ENCODE assay signal across 8 cellular contexts in genomic region chr21:17512245-17513213, GRCh38. TPM values are rescaled to one million over a fixed set of nuclear protein-coding genes. Genes with fewer than 3 reads are reported as not detected.
DNase-seq lines count a peak whose midpoint lies in the region; ATAC-seq and TF ChIP-seq lines count a peak whose summit lies in the region.

CXADR (plus strand) TSS chr21:17513043; CDS start chr21:17513130, 87 bp downstream.

- intact Hi-C loops in left ventricle myocardium inferior (cut with micrococcal nuclease) (no loop called here), uterus (cut with DNase I; ENCODE audit: low total_unique reads) (no loop called here)

- H3F3A ChIP-seq in SK-N-SH (replicated peaks; ENCODE audit: insufficient read depth), result no peaks in the 10 kb centered on the region

- TF ChIP-seq POLR2A in uterus (IDR thresholded peaks at IDR 0.05), result peak in 1 of 2 donors; percentile 66

- POLR2A ChIA-PET in SK-N-SH (lab: Yijun Ruan, JAX), result interaction anchor here (0.5 to 0.9 kb wide), 3 partner anchors 9 to 881 kb away, joined by 3 read pairs; no protein-coding TSS in a partner anchor

- no peak for TF ChIP-seq RAD21 in SK-N-SH (IDR thresholded peaks at IDR 0.05; ENCODE audit: low read length)

- CTCF ChIA-PET in SK-N-SH (lab: Yijun Ruan, JAX), result interaction anchor here (0.6 to 2.8 kb wide), 18 partner anchors 9 to 125 kb away, joined by 3 to 14 read pairs (median 4); no protein-coding TSS in a partner anchor

- peak; percentile 91 for ATAC-seq in GM21737 (IDR thresholded peaks at IDR 0.05; ENCODE audit: unreplicated experiment)

- no peaks in the 10 kb centered on the region for H4K20me1 ChIP-seq in SK-N-SH (ENCODE audit: insufficient read depth)

- peaks cover 0 to 7% of the 10 kb centered on the region in 2 experiments; a peak in 2 of 4 replicates for H3K4me1 ChIP-seq in SK-N-SH (ENCODE audit: control insufficient read depth in 1 of 2, insufficient read depth in 2 of 2, low read depth in 1 of 2, low read length in 1 of 2)
- H3K4me1 ChIP-seq in left ventricle myocardium inferior, result peaks cover 42% of the 10 kb centered on the region
- no peaks in the 10 kb centered on the region for H3K4me1 ChIP-seq in uterus

- no peak for TF ChIP-seq EP300 in SK-N-SH (IDR thresholded peaks at IDR 0.05; ENCODE audit: borderline replicate concordance in 1 of 2, low read depth in 1 of 2, low read length in 1 of 2)

- H3K9me3 ChIP-seq in SK-N-SH, result no peaks in the 10 kb centered on the region
- H3K9me3 ChIP-seq in left ventricle myocardium inferior (replicated peaks), result no peaks in the 10 kb centered on the region
- no peaks in the 10 kb centered on the region for H3K9me3 ChIP-seq in uterus

- peak within 1 kb of the TSS; percentile 89 for H2AFZ ChIP-seq in SK-N-SH (ENCODE audit: low read depth)

- no peaks in the 10 kb centered on the region for H3K79me2 ChIP-seq in SK-N-SH (ENCODE audit: insufficient read depth)

- no peaks in the 10 kb centered on the region for H3K36me3 ChIP-seq in SK-N-SH (replicated peaks in 1 of 2; ENCODE audit: control insufficient read depth in 1 of 2, insufficient read depth in 2 of 2, low read length in 1 of 2)
- no peaks in the 10 kb centered on the region for H3K36me3 ChIP-seq in left ventricle myocardium inferior
- no peaks in the 10 kb centered on the region for H3K36me3 ChIP-seq in uterus

- H3K9ac ChIP-seq in SK-N-SH, result no peak within 1 kb of the TSS

- no peaks in the 10 kb centered on the region for H3K9me2 ChIP-seq in SK-N-SH

- 1% methylated on average over 14 of the region's 83 CpGs for WGBS in SK-N-SH (ENCODE audit: low lambda C conversion rate)

- H3K27me3 ChIP-seq in SK-N-SH (ENCODE audit: insufficient read depth) (0 out of 2 replicates have a peak, but pooled peaks cover 7% of the 10 kb centered on the region), left ventricle myocardium inferior (ENCODE audit: low read depth) (peaks cover 50% of the 10 kb centered on the region), uterus (no peaks in the 10 kb centered on the region)

- H3K27ac ChIP-seq in SK-N-SH (ENCODE audit: low read depth in 2 of 2, low read length in 1 of 2), result peak within 1 kb of the TSS in 1 of 2 experiments; percentile 40; a peak in 1 of 4 replicates
- peak within 1 kb of the TSS; percentile 94 for H3K27ac ChIP-seq in left ventricle myocardium inferior (replicated peaks)
- H3K27ac ChIP-seq in uterus, result peak within 1 kb of the TSS; percentile 33 to 75

- peak within 1 kb of the TSS; percentile 82 for H3K4me2 ChIP-seq in SK-N-SH

- TF ChIP-seq CTCF in SK-N-SH (IDR thresholded peaks at IDR 0.05) (peak; percentile 32), left ventricle myocardium inferior (IDR thresholded peaks at IDR 0.05; ENCODE audit: borderline replicate concordance) (peak; percentile 66), uterus (IDR thresholded peaks at IDR 0.05) (peak in 3 of 4 experiments; percentile 34 to 58 (median 43))

- DNase-seq in DMS 273 treated with DMSO at 0.1 percent for 48 hours (lab: John Stamatoyannopoulos, UW) (peak; percentile 52), Kasumi-1 (lab: John Stamatoyannopoulos, UW) (peak; percentile 46 to 55), SK-N-SH (peak; percentile 93), left ventricle myocardium inferior (peak; percentile 74), putamen (ENCODE audit: low spot score) (peak; percentile 83), uterus (peak; percentile 44 to 65)
- peak; percentile 60 for DNase-seq in activated naive CD8-positive, alpha-beta T cell treated with anti-CD3 and anti-CD28 coated beads, Interleukin-2, amount 50 U/mL, for 16 hours (ENCODE audit: low read depth, low spot score)

- H3K4me3 ChIP-seq in SK-N-SH (ENCODE audit: low read depth in 2 of 2, low read length in 1 of 2) (peak within 1 kb of the TSS; percentile 58 to 65), left ventricle myocardium inferior (peak within 1 kb of the TSS; percentile 81), uterus (peak within 1 kb of the TSS; percentile 43 to 66)

TF ChIP-seq in SK-N-SH, 30 proteins besides CTCF, POLR2A, EP300 and RAD21:
- no peak for TF ChIP-seq TCF12 (IDR thresholded peaks at IDR 0.05)
- no peak for TF ChIP-seq JUND (IDR thresholded peaks at IDR 0.05)
- no peak for TF ChIP-seq TEAD4 (IDR thresholded peaks at IDR 0.05; ENCODE audit: borderline replicate concordance, insufficient read depth)
- TF ChIP-seq MAX (IDR thresholded peaks at IDR 0.05; ENCODE audit: low read depth), result peak; percentile 7; the same call in 1 of the 2 replicates
- no peak for TF ChIP-seq NFIC (IDR thresholded peaks at IDR 0.05; ENCODE audit: borderline replicate concordance)
- TF ChIP-seq MXI1 (IDR thresholded peaks at IDR 0.05; ENCODE audit: low read depth, low read length), result peak; percentile 18; the same call in 1 of the 2 replicates
- TF ChIP-seq RXRA (IDR thresholded peaks at IDR 0.05; ENCODE audit: borderline replicate concordance, low read depth), result no peak
- no peak for TF ChIP-seq RCOR1 (IDR thresholded peaks at IDR 0.05; ENCODE audit: low read length)
- peak; percentile 50 for TF ChIP-seq GABPA (IDR thresholded peaks at IDR 0.05; ENCODE audit: low read depth)

RNA-seq across cellular contexts. Expression of gene CXADR, which starts in this region (rescaled TPM):
- polyA plus RNA-seq in SK-N-SH (2012; rRNA removed), result 1.1 and 2.0 TPM in 2 replicates
- polyA plus RNA-seq in SK-N-SH (2012; cell fraction: cytosol; rRNA removed), result 1.8 and 2.0 TPM in 2 replicates
- 0.36 and 0.87 TPM in 2 replicates for polyA plus RNA-seq in SK-N-SH (2012; cell fraction: nucleus; rRNA removed)
- total RNA-seq in left ventricle myocardium inferior (24.5 TPM), uterus (10 to 100 TPM in 3 of 4 donors, 1 to 10 TPM in 1; 1.3 to 29.9 (median 17.9) TPM)
